23 cellular contexts compared by ENCODE assay signal in genomic region chr19:33387351-33388230, GRCh38. TPM values are rescaled to one million over a fixed set of nuclear protein-coding genes. Genes with fewer than 3 reads are reported as not detected.
A peak's percentile ranks its signal among the peaks of the same experiment; 100 is the strongest.
DNase-seq lines count a peak whose midpoint lies in the region; ATAC-seq and TF ChIP-seq lines count a peak whose summit lies in the region.
"Had no signal": no experiment of that assay in that cellular context is flagged by ENCODE, and none has a peak within 500 bp of the region (broad histone marks: within the 10 kb centered on the region; RNA-seq: fewer than 3 reads in every experiment).

No MANE protein-coding gene starts in this region.

- peaks cover 6% of the 10 kb centered on the region for H3K36me3 Mint-ChIP-seq in natural killer cell treated with Interleukin-12 subunit alpha and Interleukin-12 subunit beta and Interleukin-15 and Interleukin-18, amount 100 ng/mL, for 72 hours
- no peaks in the 10 kb centered on the region for H3K36me3 Mint-ChIP-seq in natural killer cell
- H3K36me3 Mint-ChIP-seq in WTC11 = no peaks in the 10 kb centered on the region; the same call in 1 of the 2 replicates
- H3K36me3 Mint-ChIP-seq: activated naive CD4-positive, alpha-beta T cell treated with anti-CD3 and anti-CD28 coated beads, Interleukin-2, amount 50 U/mL, for 24 hours; IgD-negative memory B cell had no signal

- no peak overlapping the region for H3K4me2 ChIP-seq in smooth muscle cell

- H3K27me3 ChIP-seq in smooth muscle cell (ENCODE audit: low read depth) = no peaks in the 10 kb centered on the region
- H3K27me3 ChIP-seq: ovary, sigmoid colon had no signal

- H3K27me3 Mint-ChIP-seq in natural killer cell treated with Interleukin-12 subunit alpha and Interleukin-12 subunit beta and Interleukin-15 and Interleukin-18, amount 100 ng/mL, for 72 hours = no peaks in the 10 kb centered on the region
- H3K27me3 Mint-ChIP-seq in natural killer cell (ENCODE audit: low read depth in 2 of 2) (no peaks in the 10 kb centered on the region), WTC11 (ENCODE audit: low read depth) (no peaks in the 10 kb centered on the region)
- H3K27me3 Mint-ChIP-seq: activated naive CD4-positive, alpha-beta T cell treated with anti-CD3 and anti-CD28 coated beads, Interleukin-2, amount 50 U/mL, for 24 hours; CD4-positive, alpha-beta T cell; IgD-negative memory B cell; naive thymus-derived CD8-positive, alpha-beta T cell; type B pancreatic cell had no signal

- H3K4me3 ChIP-seq in smooth muscle cell = no peak overlapping the region
- H3K4me3 ChIP-seq: ovary, sigmoid colon had no signal

- intact Hi-C loops in natural killer cell (cut with micrococcal nuclease) = no loop called here

- H4K20me1 ChIP-seq in smooth muscle cell (ENCODE audit: low read depth) = peaks cover 100% of the 10 kb centered on the region

- H3K27ac Mint-ChIP-seq in natural killer cell treated with Interleukin-12 subunit alpha and Interleukin-12 subunit beta and Interleukin-15 and Interleukin-18, amount 100 ng/mL, for 72 hours = no peak overlapping the region
- peak overlapping the region in 1 of 2 donors; percentile 22 for H3K27ac Mint-ChIP-seq in natural killer cell
- H3K27ac Mint-ChIP-seq in WTC11 = peak overlapping the region; percentile 19; the same call in 1 of the 2 replicates
- H3K27ac Mint-ChIP-seq: activated naive CD4-positive, alpha-beta T cell treated with anti-CD3 and anti-CD28 coated beads, Interleukin-2, amount 50 U/mL, for 24 hours; activated T-cell treated with anti-CD3 and anti-CD28 coated beads, Interleukin-2, amount 50 U/mL, for 72 hours; CD4-positive, alpha-beta T cell; IgD-negative memory B cell; type B pancreatic cell had no signal

- no peaks in the 10 kb centered on the region for H3K9me3 Mint-ChIP-seq in natural killer cell treated with Interleukin-12 subunit alpha and Interleukin-12 subunit beta and Interleukin-15 and Interleukin-18, amount 100 ng/mL, for 72 hours
- H3K9me3 Mint-ChIP-seq in natural killer cell (no peaks in the 10 kb centered on the region), WTC11 (no peaks in the 10 kb centered on the region)
- H3K9me3 Mint-ChIP-seq: activated naive CD4-positive, alpha-beta T cell treated with anti-CD3 and anti-CD28 coated beads, Interleukin-2, amount 50 U/mL, for 24 hours; activated T-cell treated with anti-CD3 and anti-CD28 coated beads, Interleukin-2, amount 50 U/mL, for 72 hours; CD4-positive, alpha-beta T cell; IgD-negative memory B cell; naive thymus-derived CD8-positive, alpha-beta T cell; type B pancreatic cell had no signal

- no peaks in the 10 kb centered on the region for H3F3A ChIP-seq in smooth muscle cell (ENCODE audit: low read depth)

- no peak overlapping the region for H3K4me3 Mint-ChIP-seq in natural killer cell treated with Interleukin-12 subunit alpha and Interleukin-12 subunit beta and Interleukin-15 and Interleukin-18, amount 100 ng/mL, for 72 hours
- H3K4me3 Mint-ChIP-seq in natural killer cell = no peak overlapping the region
- H3K4me3 Mint-ChIP-seq in WTC11 = no peak overlapping the region
- H3K4me3 Mint-ChIP-seq: activated naive CD4-positive, alpha-beta T cell treated with anti-CD3 and anti-CD28 coated beads, Interleukin-2, amount 50 U/mL, for 24 hours; activated T-cell treated with anti-CD3 and anti-CD28 coated beads, Interleukin-2, amount 50 U/mL, for 72 hours; CD4-positive, alpha-beta T cell; IgD-negative memory B cell; naive thymus-derived CD8-positive, alpha-beta T cell; type B pancreatic cell had no signal

- H3K4me1 ChIP-seq in smooth muscle cell (ENCODE audit: low read depth) = no peaks in the 10 kb centered on the region

- H2AFZ ChIP-seq in smooth muscle cell (ENCODE audit: low read depth) = no peak overlapping the region

- H3K27ac ChIP-seq in smooth muscle cell (ENCODE audit: low read depth) = no peak overlapping the region
- H3K27ac ChIP-seq: ovary had no signal

- CTCF ChIA-PET in WTC11 (lab: Charles Lee) = interaction anchor here (0.6 to 1.5 kb wide), 2 partner anchors 19 to 28 kb away, joined by 4 to 6 read pairs; no protein-coding TSS in a partner anchor

- no peak overlapping the region for H3K9ac ChIP-seq in smooth muscle cell (ENCODE audit: low read depth)

- H3K36me3 ChIP-seq in smooth muscle cell (ENCODE audit: low read depth) = no peaks in the 10 kb centered on the region
- H3K36me3 ChIP-seq: ovary had no signal

- DNase-seq in natural killer cell treated with Interleukin-12 subunit alpha and Interleukin-12 subunit beta and Interleukin-15 and Interleukin-18, amount 100 ng/mL, for 72 hours (ENCODE audit: low spot score) = peak; percentile 57
- DNase-seq in natural killer cell (no peak), WTC11 (ENCODE audit: low spot score) (no peak), mesenteric fat pad (ENCODE audit: low spot score) (peak; percentile 74), ureter (ENCODE audit: low spot score) (peak; percentile 42), COLO668 (lab: John Stamatoyannopoulos, UW; ENCODE audit: unreplicated experiment) (no peak), smooth muscle cell (lab: John Stamatoyannopoulos, UW; ENCODE audit: unreplicated experiment) (no peak)
- DNase-seq: activated CD4-positive, alpha-beta T cell treated with anti-CD3 and anti-CD28 coated beads for 48 hours; activated T-cell treated with anti-CD3 and anti-CD28 coated beads, Interleukin-2, amount 50 U/mL, for 72 hours; dermis blood vessel endothelial cell; DMS153; naive thymus-derived CD8-positive, alpha-beta T cell; NCI-H1417 treated with DMSO at 0.1 percent for 48 hours; NCI-H69; ovary; stimulated activated CD8-positive, alpha-beta memory T cell treated with anti-CD3 and anti-CD28 coated beads, Interleukin-4, amount 100 ng/mL, for 48 hours had no signal

- no peaks in the 10 kb centered on the region for H3K9me3 ChIP-seq in smooth muscle cell (replicated peaks; ENCODE audit: low read depth)
- H3K9me3 ChIP-seq: ovary, sigmoid colon had no signal

- TF ChIP-seq CTCF in natural killer cell (IDR thresholded peaks at IDR 0.05) = no peak
- no peak for TF ChIP-seq CTCF in WTC11 (IDR thresholded peaks at IDR 0.05)
- no peak for TF ChIP-seq CTCF in smooth muscle cell (IDR thresholded peaks at IDR 0.05; ENCODE audit: borderline replicate concordance, insufficient read depth, poor library complexity, severe bottlenecking)

- peak in 1 of 2 donors; percentile 32 for ATAC-seq in natural killer cell treated with Interleukin-12 subunit alpha and Interleukin-12 subunit beta and Interleukin-15 and Interleukin-18, amount 100 ng/mL, for 72 hours
- ATAC-seq in natural killer cell (no peak), WTC11 (no peak), HG02588 (IDR thresholded peaks at IDR 0.05; ENCODE audit: unreplicated experiment) (no peak)
- ATAC-seq: naive thymus-derived CD8-positive, alpha-beta T cell; SK-N-SH treated with all-trans-retinoic acid at 6 μM for 48 hours had no signal

- POLR2A ChIA-PET in WTC11 (lab: Charles Lee) = no interaction called here

- H3K79me2 ChIP-seq in smooth muscle cell (ENCODE audit: low read depth) = peaks cover 42% of the 10 kb centered on the region

- 97% methylated on average over 39 of the region's 39 CpGs for WGBS in smooth muscle cell (ENCODE audit: low lambda C conversion rate)

- H3K4me1 Mint-ChIP-seq in natural killer cell treated with Interleukin-12 subunit alpha and Interleukin-12 subunit beta and Interleukin-15 and Interleukin-18, amount 100 ng/mL, for 72 hours (ENCODE audit: low read depth in 2 of 2) = peaks cover 6 to 7% of the 10 kb centered on the region in 2 donors
- H3K4me1 Mint-ChIP-seq in natural killer cell (peaks cover 10 to 17% of the 10 kb centered on the region in 2 donors), WTC11 (no peaks in the 10 kb centered on the region)

TF ChIP-seq in WTC11, 78 proteins besides CTCF, POLR2A, EP300 and RAD21 (continues in another document):
- TF ChIP-seq, protein P1, sequence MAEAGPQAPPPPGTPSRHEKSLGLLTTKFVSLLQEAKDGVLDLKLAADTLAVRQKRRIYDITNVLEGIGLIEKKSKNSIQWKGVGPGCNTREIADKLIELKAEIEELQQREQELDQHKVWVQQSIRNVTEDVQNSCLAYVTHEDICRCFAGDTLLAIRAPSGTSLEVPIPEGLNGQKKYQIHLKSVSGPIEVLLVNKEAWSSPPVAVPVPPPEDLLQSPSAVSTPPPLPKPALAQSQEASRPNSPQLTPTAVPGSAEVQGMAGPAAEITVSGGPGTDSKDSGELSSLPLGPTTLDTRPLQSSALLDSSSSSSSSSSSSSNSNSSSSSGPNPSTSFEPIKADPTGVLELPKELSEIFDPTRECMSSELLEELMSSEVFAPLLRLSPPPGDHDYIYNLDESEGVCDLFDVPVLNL (CRISPR knock-in tag; IDR thresholded peaks at IDR 0.05; ENCODE audit: borderline replicate concordance, low read depth) = no peak
- TF ChIP-seq, protein P2, sequence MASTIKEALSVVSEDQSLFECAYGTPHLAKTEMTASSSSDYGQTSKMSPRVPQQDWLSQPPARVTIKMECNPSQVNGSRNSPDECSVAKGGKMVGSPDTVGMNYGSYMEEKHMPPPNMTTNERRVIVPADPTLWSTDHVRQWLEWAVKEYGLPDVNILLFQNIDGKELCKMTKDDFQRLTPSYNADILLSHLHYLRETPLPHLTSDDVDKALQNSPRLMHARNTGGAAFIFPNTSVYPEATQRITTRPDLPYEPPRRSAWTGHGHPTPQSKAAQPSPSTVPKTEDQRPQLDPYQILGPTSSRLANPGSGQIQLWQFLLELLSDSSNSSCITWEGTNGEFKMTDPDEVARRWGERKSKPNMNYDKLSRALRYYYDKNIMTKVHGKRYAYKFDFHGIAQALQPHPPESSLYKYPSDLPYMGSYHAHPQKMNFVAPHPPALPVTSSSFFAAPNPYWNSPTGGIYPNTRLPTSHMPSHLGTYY (CRISPR knock-in tag; IDR thresholded peaks at IDR 0.05) = no peak
- TF ChIP-seq ZNF121 (CRISPR knock-in tag; IDR thresholded peaks at IDR 0.05) (no peak), FOXK1 (CRISPR knock-in tag; IDR thresholded peaks at IDR 0.05) (no peak), ZNF396 (CRISPR knock-in tag; IDR thresholded peaks at IDR 0.05; ENCODE audit: borderline replicate concordance) (no peak)

RNA-seq across cellular contexts. Expression of gene CEBPG, which starts 14.1 kb away (rescaled TPM):
- 10 to 100 TPM; 26.3 to 29.2 TPM for total RNA-seq in natural killer cell treated with Interleukin-12 subunit alpha and Interleukin-12 subunit beta and Interleukin-15 and Interleukin-18, amount 100 ng/mL, for 72 hours
- total RNA-seq in natural killer cell (10 to 100 TPM; 22.3 to 28.1 (median 23.9) TPM), WTC11 (2021) (28.9 to 33.1 TPM (median 30.4 TPM) in 3 replicates), mesenteric fat pad (33.0 TPM), ureter (31.3 TPM), smooth muscle cell (27.8 and 29.9 TPM in 2 replicates)
- 15.3 and 17.1 TPM in 2 replicates for polyA plus RNA-seq in smooth muscle cell

Comparison
In these comparisons a context has a peak if more than half of its experiments do, and no peak if none do; other contexts are left out.
1. DNase-seq: peak in natural killer cell treated with Interleukin-12 subunit alpha and Interleukin-12 subunit beta and Interleukin-15 and Interleukin-18, amount 100 ng/mL, for 72 hours (single experiment), mesenteric fat pad (single experiment) and ureter (single experiment); none in natural killer cell (single experiment), WTC11 (single experiment), COLO668 (single experiment) and smooth muscle cell (single experiment).